Comparison of ENCODE assay signal across 8 cellular contexts in genomic region chr11:70471254-70471653, GRCh38.
DNase-seq lines count a peak whose midpoint lies in the region; ATAC-seq, FAIRE-seq and TF ChIP-seq lines count a peak whose summit lies in the region.

No MANE protein-coding gene starts in this region.

- no peak overlapping the region for H3K27ac ChIP-seq in hepatocyte
- H3K27ac ChIP-seq in pancreas, result no peak overlapping the region

- intact Hi-C loops in pancreas (cut with DNase I), result no loop called here

- no peaks in the 10 kb centered on the region for H3K9me2 ChIP-seq in hepatocyte (replicated peaks; ENCODE audit: insufficient read depth)

- H3K27me3 ChIP-seq in hepatocyte (no peaks in the 10 kb centered on the region), pancreas (no peaks in the 10 kb centered on the region)

- TF ChIP-seq CTCF in hepatocyte (IDR thresholded peaks at IDR 0.05; ENCODE audit: poor library complexity) (peak; percentile 32), pancreas (IDR thresholded peaks at IDR 0.05) (no peak)

- H4K20me1 ChIP-seq in hepatocyte (ENCODE audit: insufficient read depth, poor library complexity, severe bottlenecking), result no peaks in the 10 kb centered on the region

- H3K9me3 ChIP-seq in hepatocyte (ENCODE audit: low read depth), result no peaks in the 10 kb centered on the region
- no peaks in the 10 kb centered on the region for H3K9me3 ChIP-seq in pancreas

- FAIRE-seq in pancreas (lab: Jason Lieb, UNC), result no peak

- 36% methylated on average over 7 of the region's 7 CpGs for WGBS in hepatocyte (ENCODE audit: low lambda C conversion rate, missing lambda C conversion rate)
- WGBS in pancreas, 2 donors, result 60 to 72% methylated on average over 7 of the region's 7 CpGs

- H3K36me3 ChIP-seq in hepatocyte (replicated peaks; ENCODE audit: insufficient read depth, low read depth) (no peaks in the 10 kb centered on the region), pancreas (no peaks in the 10 kb centered on the region)

- peak; percentile 1 for DNase-seq in DMS114 treated with DMSO at 0.1 percent for 48 hours (lab: John Stamatoyannopoulos, UW; ENCODE audit: unreplicated experiment)
- peak; percentile 33 for DNase-seq in RPMI7951 (ENCODE audit: low read depth)
- DNase-seq in hepatocyte (ENCODE audit: low spot score), result peak; percentile 48
- DNase-seq in pancreas, result no peak
- no peak for DNase-seq in epidermal melanocyte (ENCODE audit: insufficient read length, low spot score)

- H3K4me3 ChIP-seq in hepatocyte (no peak overlapping the region), pancreas (no peak overlapping the region)

- peak; percentile 41 for ATAC-seq in GM21529 (IDR thresholded peaks at IDR 0.05; ENCODE audit: unreplicated experiment)
- no peak for ATAC-seq in pancreas
- ATAC-seq in HG02884 (IDR thresholded peaks at IDR 0.05; ENCODE audit: unreplicated experiment), result no peak
- ATAC-seq in GM21619 (IDR thresholded peaks at IDR 0.05; ENCODE audit: unreplicated experiment), result no peak

- H2AFZ ChIP-seq in hepatocyte, result no peak overlapping the region

- no peaks in the 10 kb centered on the region for H3K79me2 ChIP-seq in hepatocyte

- no peaks in the 10 kb centered on the region for H3K4me1 ChIP-seq in hepatocyte (ENCODE audit: insufficient read depth)
- H3K4me1 ChIP-seq in pancreas, result peaks cover 0 to 3% (median 0%) of the 10 kb centered on the region in 3 donors

- H3K4me2 ChIP-seq in hepatocyte, result no peak overlapping the region

Comparison
In these comparisons a context has a peak if more than half of its experiments do, and no peak if none do; other contexts are left out.
1. DNase-seq: peak in DMS114 treated with DMSO at 0.1 percent for 48 hours (single experiment), RPMI7951 (single experiment) and hepatocyte (single experiment); none in pancreas (0 of 6) and epidermal melanocyte (single experiment).